5 cellular contexts compared by ENCODE assay signal in genomic region chr9:27092496-27092895, GRCh38. TPM values are rescaled to one million over a fixed set of nuclear protein-coding genes. Genes with fewer than 3 reads are reported as not detected.
"Had no signal": no experiment of that assay in that cellular context is flagged by ENCODE, and none has a peak within 500 bp of the region (broad histone marks: within the 10 kb centered on the region; RNA-seq: fewer than 3 reads in every experiment).

No MANE protein-coding gene starts in this region.

RNA-seq across cellular contexts. Expression of gene TEK, which starts 16.5 kb away (rescaled TPM):
- total RNA-seq: naive thymus-derived CD4-positive, alpha-beta T cell; naive thymus-derived CD8-positive, alpha-beta T cell; natural killer cell; natural killer cell treated with Interleukin-12 subunit alpha and Interleukin-12 subunit beta and Interleukin-15 and Interleukin-18, amount 100 ng/mL, for 72 hours; progenitor cell of endocrine pancreas had no signal
- polyA plus RNA-seq: naive thymus-derived CD4-positive, alpha-beta T cell; naive thymus-derived CD8-positive, alpha-beta T cell had no signal
